Comparison of ENCODE assay signal across 24 cellular contexts in genomic region chr3:73229036-73229435, GRCh38.
"Had no signal": no experiment of that assay in that cellular context is flagged by ENCODE, and none has a peak within 500 bp of the region (broad histone marks: within the 10 kb centered on the region; RNA-seq: fewer than 3 reads in every experiment).

No MANE protein-coding gene starts in this region.

- H3K27me3 ChIP-seq: cardiac muscle cell, colonic mucosa, pancreas, testis, uterus had no signal

- H3K27me3 Mint-ChIP-seq: activated naive CD4-positive, alpha-beta T cell treated with anti-CD3 and anti-CD28 coated beads, Interleukin-2, amount 50 U/mL, for 24 hours; activated naive CD8-positive, alpha-beta T cell treated with anti-CD3 and anti-CD28 coated beads, Interleukin-2, amount 50 U/mL, for 24 hours; activated T-cell treated with anti-CD3 and anti-CD28 coated beads, Interleukin-2, amount 50 U/mL, for 24 hours; type B pancreatic cell had no signal

- H3K36me3 ChIP-seq: cardiac muscle cell, colonic mucosa, pancreas, prostate gland, uterus had no signal

- H3K27ac Mint-ChIP-seq: activated CD4-positive, alpha-beta memory T cell treated with anti-CD3 and anti-CD28 coated beads, Interleukin-2, amount 10 ng/mL, durations not matched to agents 7 days and 5 days; activated CD4-positive, alpha-beta T cell treated with anti-CD3 and anti-CD28 coated beads, Interleukin-2, amount 10 ng/mL, durations not matched to agents 7 days and 5 days; activated naive CD4-positive, alpha-beta T cell treated with anti-CD3 and anti-CD28 coated beads, Interleukin-2, amount 50 U/mL, for 24 hours; activated naive CD8-positive, alpha-beta T cell treated with anti-CD3 and anti-CD28 coated beads, Interleukin-2, amount 50 U/mL, for 24 hours; activated T-cell treated with anti-CD3 and anti-CD28 coated beads, Interleukin-2, amount 50 U/mL, for 24 hours; naive B cell; type B pancreatic cell; WTC11 had no signal

- H3K4me3 Mint-ChIP-seq: activated CD4-positive, alpha-beta memory T cell treated with anti-CD3 and anti-CD28 coated beads, Interleukin-2, amount 10 ng/mL, durations not matched to agents 7 days and 5 days; activated CD4-positive, alpha-beta T cell treated with anti-CD3 and anti-CD28 coated beads, Interleukin-2, amount 10 ng/mL, durations not matched to agents 7 days and 5 days; activated naive CD4-positive, alpha-beta T cell treated with anti-CD3 and anti-CD28 coated beads, Interleukin-2, amount 50 U/mL, for 24 hours; activated naive CD8-positive, alpha-beta T cell treated with anti-CD3 and anti-CD28 coated beads, Interleukin-2, amount 50 U/mL, for 24 hours; activated T-cell treated with anti-CD3 and anti-CD28 coated beads, Interleukin-2, amount 50 U/mL, for 24 hours; naive B cell; type B pancreatic cell; WTC11 had no signal

- H3K4me1 ChIP-seq: colonic mucosa, pancreas, prostate gland, testis, uterus had no signal

- H3K4me1 Mint-ChIP-seq: activated CD4-positive, alpha-beta memory T cell treated with anti-CD3 and anti-CD28 coated beads, Interleukin-2, amount 10 ng/mL, durations not matched to agents 7 days and 5 days; activated CD4-positive, alpha-beta T cell treated with anti-CD3 and anti-CD28 coated beads, Interleukin-2, amount 10 ng/mL, durations not matched to agents 7 days and 5 days; activated naive CD4-positive, alpha-beta T cell treated with anti-CD3 and anti-CD28 coated beads, Interleukin-2, amount 50 U/mL, for 24 hours; activated naive CD8-positive, alpha-beta T cell treated with anti-CD3 and anti-CD28 coated beads, Interleukin-2, amount 50 U/mL, for 24 hours; naive B cell had no signal

- H3K27ac ChIP-seq: cardiac muscle cell, colonic mucosa, pancreas, prostate gland, testis, uterus had no signal

- H3K9me3 ChIP-seq: colonic mucosa, pancreas, prostate gland, testis, uterus had no signal

- H3K4me3 ChIP-seq: cardiac muscle cell, colonic mucosa, pancreas, prostate gland, testis, uterus had no signal

- H3K36me3 Mint-ChIP-seq: activated naive CD4-positive, alpha-beta T cell treated with anti-CD3 and anti-CD28 coated beads, Interleukin-2, amount 50 U/mL, for 24 hours; naive B cell; type B pancreatic cell; WTC11 had no signal

- DNase-seq: activated CD4-positive, alpha-beta memory T cell treated with anti-CD3 and anti-CD28 coated beads, Interleukin-2, amount 10 ng/mL, durations not matched to agents 7 days and 5 days; activated CD4-positive, alpha-beta T cell treated with anti-CD3 and anti-CD28 coated beads for 1 hour; activated CD4-positive, alpha-beta T cell treated with anti-CD3 and anti-CD28 coated beads, Interleukin-2, amount 10 ng/mL, durations not matched to agents 7 days and 5 days; activated CD8-positive, alpha-beta memory T cell treated with anti-CD3 and anti-CD28 coated beads, Interleukin-2, amount 50 U/mL, for 48 hours; activated naive CD8-positive, alpha-beta T cell treated with anti-CD3 and anti-CD28 coated beads, Interleukin-2, amount 50 U/mL, for 24 hours; activated T-cell treated with anti-CD3 and anti-CD28 coated beads, Interleukin-2, amount 50 U/mL, for 24 hours; cerebellar nuclear complex; colonic mucosa; effector CD8-positive, alpha-beta T cell; islet precursor cell; left cardiac atrium; left ventricle myocardium superior; naive B cell; pancreas; stimulated activated CD4-positive, alpha-beta T cell treated with anti-CD3 and anti-CD28 coated beads, Interleukin-2, amount 100 ng/mL, for 48 hours; stimulated activated naive CD8-positive, alpha-beta T cell treated with anti-CD3 and anti-CD28 coated beads, Interleukin-15, Interleukin-2, amounts not matched to agents 100 U/mL and 50 U/mL, for 24 hours; T-helper 9 cell; testis; uterus had no signal

- H3K9me3 Mint-ChIP-seq: activated CD4-positive, alpha-beta memory T cell treated with anti-CD3 and anti-CD28 coated beads, Interleukin-2, amount 10 ng/mL, durations not matched to agents 7 days and 5 days; activated CD4-positive, alpha-beta T cell treated with anti-CD3 and anti-CD28 coated beads, Interleukin-2, amount 10 ng/mL, durations not matched to agents 7 days and 5 days; activated naive CD4-positive, alpha-beta T cell treated with anti-CD3 and anti-CD28 coated beads, Interleukin-2, amount 50 U/mL, for 24 hours; activated naive CD8-positive, alpha-beta T cell treated with anti-CD3 and anti-CD28 coated beads, Interleukin-2, amount 50 U/mL, for 24 hours; activated T-cell treated with anti-CD3 and anti-CD28 coated beads, Interleukin-2, amount 50 U/mL, for 24 hours; type B pancreatic cell; WTC11 had no signal

- ATAC-seq: activated naive CD8-positive, alpha-beta T cell treated with anti-CD3 and anti-CD28 coated beads, Interleukin-2, amount 50 U/mL, for 24 hours; left cardiac atrium; left ventricle myocardium superior; pancreas; stimulated activated naive CD8-positive, alpha-beta T cell treated with anti-CD3 and anti-CD28 coated beads, Interleukin-15, Interleukin-2, amounts not matched to agents 100 U/mL and 50 U/mL, for 24 hours; WTC11 had no signal
